In the genomic region with DNA sequence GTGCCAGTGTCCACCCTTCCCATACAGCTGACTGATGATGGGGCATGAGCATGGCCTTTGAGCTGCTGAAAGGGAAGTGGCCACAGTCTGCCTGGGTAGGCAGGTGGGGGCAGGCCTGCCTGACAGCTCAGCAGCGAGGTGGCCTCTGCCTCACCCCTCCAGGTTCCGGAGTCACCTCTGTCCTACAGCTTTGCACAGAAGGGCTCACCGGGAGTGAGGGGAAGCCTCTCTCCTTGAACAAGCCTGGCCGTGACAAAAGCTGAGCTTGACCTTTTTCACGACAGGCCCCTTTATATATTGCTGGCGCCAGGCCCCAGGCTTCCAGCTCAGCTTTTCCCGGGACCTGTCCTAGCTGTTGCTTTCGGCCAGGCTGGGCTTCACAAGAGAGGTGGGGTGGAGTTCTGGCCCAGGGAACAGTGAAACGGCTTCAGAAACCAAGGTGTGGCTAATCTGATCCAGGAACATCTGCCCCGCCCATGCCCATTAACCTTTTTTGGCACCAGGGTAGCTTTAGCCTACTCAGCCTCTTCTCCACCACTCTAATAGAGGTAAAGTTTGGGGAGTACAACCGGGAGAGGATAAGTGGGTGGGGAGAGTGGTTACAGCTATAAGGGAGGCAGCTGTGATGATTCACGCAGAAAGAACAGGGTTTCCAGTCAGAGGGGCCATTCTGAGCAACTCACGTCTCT, we compare ENCODE assay signal across 1 cellular context.
TF ChIP-seq lines count a peak whose summit lies in the region.

No MANE protein-coding gene starts in this region.

TF ChIP-seq in HepG2, 621 proteins besides CTCF, POLR2A, EP300 and RAD21 (continued from another document and continues in another):
- TF ChIP-seq, protein P1, sequence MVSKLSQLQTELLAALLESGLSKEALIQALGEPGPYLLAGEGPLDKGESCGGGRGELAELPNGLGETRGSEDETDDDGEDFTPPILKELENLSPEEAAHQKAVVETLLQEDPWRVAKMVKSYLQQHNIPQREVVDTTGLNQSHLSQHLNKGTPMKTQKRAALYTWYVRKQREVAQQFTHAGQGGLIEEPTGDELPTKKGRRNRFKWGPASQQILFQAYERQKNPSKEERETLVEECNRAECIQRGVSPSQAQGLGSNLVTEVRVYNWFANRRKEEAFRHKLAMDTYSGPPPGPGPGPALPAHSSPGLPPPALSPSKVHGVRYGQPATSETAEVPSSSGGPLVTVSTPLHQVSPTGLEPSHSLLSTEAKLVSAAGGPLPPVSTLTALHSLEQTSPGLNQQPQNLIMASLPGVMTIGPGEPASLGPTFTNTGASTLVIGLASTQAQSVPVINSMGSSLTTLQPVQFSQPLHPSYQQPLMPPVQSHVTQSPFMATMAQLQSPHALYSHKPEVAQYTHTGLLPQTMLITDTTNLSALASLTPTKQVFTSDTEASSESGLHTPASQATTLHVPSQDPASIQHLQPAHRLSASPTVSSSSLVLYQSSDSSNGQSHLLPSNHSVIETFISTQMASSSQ (IDR thresholded peaks at IDR 0.05; ENCODE audit: low read depth): no peak
- TF ChIP-seq, protein P1 (CRISPR knock-in tag; IDR thresholded peaks at IDR 0.05; ENCODE audit: borderline replicate concordance): 0 out of 2 replicates have a peak, but pooled peaks have one; percentile 10
- TF ChIP-seq, protein P2, sequence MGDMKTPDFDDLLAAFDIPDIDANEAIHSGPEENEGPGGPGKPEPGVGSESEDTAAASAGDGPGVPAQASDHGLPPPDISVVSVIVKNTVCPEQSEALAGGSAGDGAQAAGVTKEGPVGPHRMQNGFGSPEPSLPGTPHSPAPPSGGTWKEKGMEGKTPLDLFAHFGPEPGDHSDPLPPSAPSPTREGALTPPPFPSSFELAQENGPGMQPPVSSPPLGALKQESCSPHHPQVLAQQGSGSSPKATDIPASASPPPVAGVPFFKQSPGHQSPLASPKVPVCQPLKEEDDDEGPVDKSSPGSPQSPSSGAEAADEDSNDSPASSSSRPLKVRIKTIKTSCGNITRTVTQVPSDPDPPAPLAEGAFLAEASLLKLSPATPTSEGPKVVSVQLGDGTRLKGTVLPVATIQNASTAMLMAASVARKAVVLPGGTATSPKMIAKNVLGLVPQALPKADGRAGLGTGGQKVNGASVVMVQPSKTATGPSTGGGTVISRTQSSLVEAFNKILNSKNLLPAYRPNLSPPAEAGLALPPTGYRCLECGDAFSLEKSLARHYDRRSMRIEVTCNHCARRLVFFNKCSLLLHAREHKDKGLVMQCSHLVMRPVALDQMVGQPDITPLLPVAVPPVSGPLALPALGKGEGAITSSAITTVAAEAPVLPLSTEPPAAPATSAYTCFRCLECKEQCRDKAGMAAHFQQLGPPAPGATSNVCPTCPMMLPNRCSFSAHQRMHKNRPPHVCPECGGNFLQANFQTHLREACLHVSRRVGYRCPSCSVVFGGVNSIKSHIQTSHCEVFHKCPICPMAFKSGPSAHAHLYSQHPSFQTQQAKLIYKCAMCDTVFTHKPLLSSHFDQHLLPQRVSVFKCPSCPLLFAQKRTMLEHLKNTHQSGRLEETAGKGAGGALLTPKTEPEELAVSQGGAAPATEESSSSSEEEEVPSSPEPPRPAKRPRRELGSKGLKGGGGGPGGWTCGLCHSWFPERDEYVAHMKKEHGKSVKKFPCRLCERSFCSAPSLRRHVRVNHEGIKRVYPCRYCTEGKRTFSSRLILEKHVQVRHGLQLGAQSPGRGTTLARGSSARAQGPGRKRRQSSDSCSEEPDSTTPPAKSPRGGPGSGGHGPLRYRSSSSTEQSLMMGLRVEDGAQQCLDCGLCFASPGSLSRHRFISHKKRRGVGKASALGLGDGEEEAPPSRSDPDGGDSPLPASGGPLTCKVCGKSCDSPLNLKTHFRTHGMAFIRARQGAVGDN (CRISPR knock-in tag; IDR thresholded peaks at IDR 0.05): peak; percentile 82
- TF ChIP-seq LCORL (IDR thresholded peaks at IDR 0.05): no peak
- peak; percentile 90 for TF ChIP-seq LCORL (CRISPR knock-in tag; IDR thresholded peaks at IDR 0.05)
- TF ChIP-seq ZNF160 (CRISPR knock-in tag; IDR thresholded peaks at IDR 0.05): no peak
- TF ChIP-seq, protein P3, sequence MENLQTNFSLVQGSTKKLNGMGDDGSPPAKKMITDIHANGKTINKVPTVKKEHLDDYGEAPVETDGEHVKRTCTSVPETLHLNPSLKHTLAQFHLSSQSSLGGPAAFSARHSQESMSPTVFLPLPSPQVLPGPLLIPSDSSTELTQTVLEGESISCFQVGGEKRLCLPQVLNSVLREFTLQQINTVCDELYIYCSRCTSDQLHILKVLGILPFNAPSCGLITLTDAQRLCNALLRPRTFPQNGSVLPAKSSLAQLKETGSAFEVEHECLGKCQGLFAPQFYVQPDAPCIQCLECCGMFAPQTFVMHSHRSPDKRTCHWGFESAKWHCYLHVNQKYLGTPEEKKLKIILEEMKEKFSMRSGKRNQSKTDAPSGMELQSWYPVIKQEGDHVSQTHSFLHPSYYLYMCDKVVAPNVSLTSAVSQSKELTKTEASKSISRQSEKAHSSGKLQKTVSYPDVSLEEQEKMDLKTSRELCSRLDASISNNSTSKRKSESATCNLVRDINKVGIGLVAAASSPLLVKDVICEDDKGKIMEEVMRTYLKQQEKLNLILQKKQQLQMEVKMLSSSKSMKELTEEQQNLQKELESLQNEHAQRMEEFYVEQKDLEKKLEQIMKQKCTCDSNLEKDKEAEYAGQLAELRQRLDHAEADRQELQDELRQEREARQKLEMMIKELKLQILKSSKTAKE (CRISPR knock-in tag; IDR thresholded peaks at IDR 0.05; ENCODE audit: borderline replicate concordance): no peak
- peak; percentile 93 for TF ChIP-seq MEIS2 (CRISPR knock-in tag; IDR thresholded peaks at IDR 0.05)
- TF ChIP-seq SP5 (CRISPR knock-in tag; IDR thresholded peaks at IDR 0.05; ENCODE audit: borderline replicate concordance, low read depth): no peak
- peak; percentile 65 for TF ChIP-seq HOXA3 (CRISPR knock-in tag; IDR thresholded peaks at IDR 0.05)
- no peak for TF ChIP-seq SP2 (CRISPR knock-in tag; IDR thresholded peaks at IDR 0.05)
- no peak for TF ChIP-seq ZNF441 (CRISPR knock-in tag; IDR thresholded peaks at IDR 0.05; ENCODE audit: borderline replicate concordance)
- no peak for TF ChIP-seq SUZ12 (IDR thresholded peaks at IDR 0.05; ENCODE audit: low read depth, low read length)
- peak; percentile 96 for TF ChIP-seq ZSCAN25 (CRISPR knock-in tag; IDR thresholded peaks at IDR 0.05)
- TF ChIP-seq ZNF792 (CRISPR knock-in tag; IDR thresholded peaks at IDR 0.05): peak; percentile 29; the same call in 1 of the 2 replicates
- TF ChIP-seq KLF9 (CRISPR knock-in tag; IDR thresholded peaks at IDR 0.05; ENCODE audit: low read depth): no peak
- TF ChIP-seq ZNF879 (CRISPR knock-in tag; IDR thresholded peaks at IDR 0.05): no peak
- TF ChIP-seq, protein P4, sequence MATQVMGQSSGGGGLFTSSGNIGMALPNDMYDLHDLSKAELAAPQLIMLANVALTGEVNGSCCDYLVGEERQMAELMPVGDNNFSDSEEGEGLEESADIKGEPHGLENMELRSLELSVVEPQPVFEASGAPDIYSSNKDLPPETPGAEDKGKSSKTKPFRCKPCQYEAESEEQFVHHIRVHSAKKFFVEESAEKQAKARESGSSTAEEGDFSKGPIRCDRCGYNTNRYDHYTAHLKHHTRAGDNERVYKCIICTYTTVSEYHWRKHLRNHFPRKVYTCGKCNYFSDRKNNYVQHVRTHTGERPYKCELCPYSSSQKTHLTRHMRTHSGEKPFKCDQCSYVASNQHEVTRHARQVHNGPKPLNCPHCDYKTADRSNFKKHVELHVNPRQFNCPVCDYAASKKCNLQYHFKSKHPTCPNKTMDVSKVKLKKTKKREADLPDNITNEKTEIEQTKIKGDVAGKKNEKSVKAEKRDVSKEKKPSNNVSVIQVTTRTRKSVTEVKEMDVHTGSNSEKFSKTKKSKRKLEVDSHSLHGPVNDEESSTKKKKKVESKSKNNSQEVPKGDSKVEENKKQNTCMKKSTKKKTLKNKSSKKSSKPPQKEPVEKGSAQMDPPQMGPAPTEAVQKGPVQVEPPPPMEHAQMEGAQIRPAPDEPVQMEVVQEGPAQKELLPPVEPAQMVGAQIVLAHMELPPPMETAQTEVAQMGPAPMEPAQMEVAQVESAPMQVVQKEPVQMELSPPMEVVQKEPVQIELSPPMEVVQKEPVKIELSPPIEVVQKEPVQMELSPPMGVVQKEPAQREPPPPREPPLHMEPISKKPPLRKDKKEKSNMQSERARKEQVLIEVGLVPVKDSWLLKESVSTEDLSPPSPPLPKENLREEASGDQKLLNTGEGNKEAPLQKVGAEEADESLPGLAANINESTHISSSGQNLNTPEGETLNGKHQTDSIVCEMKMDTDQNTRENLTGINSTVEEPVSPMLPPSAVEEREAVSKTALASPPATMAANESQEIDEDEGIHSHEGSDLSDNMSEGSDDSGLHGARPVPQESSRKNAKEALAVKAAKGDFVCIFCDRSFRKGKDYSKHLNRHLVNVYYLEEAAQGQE (IDR thresholded peaks at IDR 0.05; ENCODE audit: borderline replicate concordance in 1 of 2, low read depth in 1 of 2, low read length in 2 of 2): no peak
- no peak for TF ChIP-seq ATF7-NPFF (CRISPR knock-in tag; IDR thresholded peaks at IDR 0.05; ENCODE audit: low read depth)
- 0 out of 2 replicates have a peak, but pooled peaks have one; percentile 16 for TF ChIP-seq ZNF510 (CRISPR knock-in tag; IDR thresholded peaks at IDR 0.05; ENCODE audit: low read depth)
- TF ChIP-seq ZNF343 (CRISPR knock-in tag; IDR thresholded peaks at IDR 0.05): 0 out of 2 replicates have a peak, but pooled peaks have one; percentile 52
- peak; percentile 42 for TF ChIP-seq TEAD3 (CRISPR knock-in tag; optimal IDR thresholded peaks at IDR 0.05; ENCODE audit: borderline replicate concordance)
- TF ChIP-seq KMT2A (CRISPR knock-in tag; IDR thresholded peaks at IDR 0.05): no peak
- TF ChIP-seq SCMH1 (CRISPR knock-in tag; IDR thresholded peaks at IDR 0.05; ENCODE audit: borderline replicate concordance): no peak
- TF ChIP-seq SMAD3 (CRISPR knock-in tag; IDR thresholded peaks at IDR 0.05): no peak
- TF ChIP-seq NFYC (CRISPR knock-in tag; IDR thresholded peaks at IDR 0.05): no peak
- no peak for TF ChIP-seq PHB2 (IDR thresholded peaks at IDR 0.05; ENCODE audit: partially characterized antibody)
- TF ChIP-seq, protein P5, sequence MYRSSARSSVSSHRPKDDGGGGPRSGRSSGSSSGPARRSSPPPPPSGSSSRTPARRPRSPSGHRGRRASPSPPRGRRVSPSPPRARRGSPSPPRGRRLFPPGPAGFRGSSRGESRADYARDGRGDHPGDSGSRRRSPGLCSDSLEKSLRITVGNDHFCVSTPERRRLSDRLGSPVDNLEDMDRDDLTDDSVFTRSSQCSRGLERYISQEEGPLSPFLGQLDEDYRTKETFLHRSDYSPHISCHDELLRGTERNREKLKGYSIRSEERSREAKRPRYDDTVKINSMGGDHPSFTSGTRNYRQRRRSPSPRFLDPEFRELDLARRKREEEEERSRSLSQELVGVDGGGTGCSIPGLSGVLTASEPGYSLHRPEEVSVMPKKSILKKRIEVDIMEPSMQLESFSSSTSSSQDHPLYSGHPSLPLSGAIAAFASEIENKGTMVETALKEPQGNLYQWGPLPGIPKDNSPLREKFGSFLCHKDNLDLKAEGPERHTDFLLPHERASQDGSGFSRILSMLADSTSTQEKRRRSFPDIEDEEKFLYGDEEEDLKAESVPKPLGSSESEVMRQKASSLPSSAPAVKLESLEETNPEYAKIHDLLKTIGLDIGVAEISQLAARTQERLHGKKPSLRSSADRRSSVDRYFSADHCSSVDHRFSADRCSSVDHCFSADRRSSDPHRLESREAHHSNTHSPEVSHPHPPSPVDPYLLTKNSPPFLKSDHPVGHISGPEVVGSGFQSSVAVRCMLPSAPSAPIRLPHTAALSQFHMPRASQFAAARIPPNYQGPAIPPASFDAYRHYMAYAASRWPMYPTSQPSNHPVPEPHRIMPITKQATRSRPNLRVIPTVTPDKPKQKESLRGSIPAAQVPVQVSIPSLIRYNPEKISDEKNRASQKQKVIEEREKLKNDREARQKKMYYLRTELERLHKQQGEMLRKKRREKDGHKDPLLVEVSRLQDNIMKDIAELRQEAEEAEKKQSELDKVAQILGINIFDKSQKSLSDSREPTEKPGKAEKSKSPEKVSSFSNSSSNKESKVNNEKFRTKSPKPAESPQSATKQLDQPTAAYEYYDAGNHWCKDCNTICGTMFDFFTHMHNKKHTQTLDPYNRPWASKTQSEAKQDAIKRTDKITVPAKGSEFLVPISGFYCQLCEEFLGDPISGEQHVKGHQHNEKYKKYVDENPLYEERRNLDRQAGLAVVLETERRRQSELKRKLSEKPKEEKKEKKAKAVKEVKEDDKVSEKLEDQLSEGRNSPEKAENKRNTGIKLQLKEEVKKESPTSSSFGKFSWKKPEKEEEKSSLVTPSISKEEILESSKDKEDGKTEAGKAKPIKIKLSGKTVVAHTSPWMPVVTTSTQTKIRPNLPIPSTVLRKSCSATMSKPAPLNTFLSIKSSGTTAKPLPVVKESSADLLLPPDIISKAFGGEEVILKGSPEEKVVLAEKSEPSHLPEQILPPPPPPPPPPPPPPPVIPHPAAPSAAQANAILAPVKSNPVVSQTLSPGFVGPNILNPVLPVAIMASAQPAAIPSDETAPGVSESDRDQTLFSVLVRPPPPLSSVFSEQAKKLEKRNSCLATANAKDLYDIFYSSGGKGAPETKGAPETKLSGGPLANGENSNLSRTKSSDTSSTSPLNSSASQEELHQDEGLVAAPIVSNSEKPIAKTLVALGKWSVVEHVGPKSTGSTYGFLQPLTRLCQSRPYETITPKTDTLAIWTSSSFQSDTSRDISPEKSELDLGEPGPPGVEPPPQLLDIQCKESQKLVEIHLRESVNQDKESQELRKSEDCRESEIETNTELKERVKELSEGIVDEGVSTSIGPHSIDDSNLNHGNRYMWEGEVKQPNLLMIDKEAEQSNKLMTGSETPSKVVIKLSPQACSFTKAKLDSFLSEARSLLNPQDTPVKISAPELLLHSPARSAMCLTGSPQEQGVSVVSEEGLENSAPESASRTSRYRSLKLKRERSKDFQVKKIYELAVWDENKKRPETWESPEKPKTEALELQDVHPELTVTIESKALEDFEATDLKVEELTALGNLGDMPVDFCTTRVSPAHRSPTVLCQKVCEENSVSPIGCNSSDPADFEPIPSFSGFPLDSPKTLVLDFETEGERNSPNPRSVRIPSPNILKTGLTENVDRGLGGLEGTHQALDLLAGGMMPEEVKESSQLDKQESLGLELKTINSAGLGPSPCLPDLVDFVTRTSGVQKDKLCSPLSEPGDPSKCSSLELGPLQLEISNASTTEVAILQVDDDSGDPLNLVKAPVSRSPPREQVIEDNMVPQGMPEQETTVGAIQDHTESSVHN (CRISPR knock-in tag; IDR thresholded peaks at IDR 0.05): no peak
- TF ChIP-seq, protein P6, sequence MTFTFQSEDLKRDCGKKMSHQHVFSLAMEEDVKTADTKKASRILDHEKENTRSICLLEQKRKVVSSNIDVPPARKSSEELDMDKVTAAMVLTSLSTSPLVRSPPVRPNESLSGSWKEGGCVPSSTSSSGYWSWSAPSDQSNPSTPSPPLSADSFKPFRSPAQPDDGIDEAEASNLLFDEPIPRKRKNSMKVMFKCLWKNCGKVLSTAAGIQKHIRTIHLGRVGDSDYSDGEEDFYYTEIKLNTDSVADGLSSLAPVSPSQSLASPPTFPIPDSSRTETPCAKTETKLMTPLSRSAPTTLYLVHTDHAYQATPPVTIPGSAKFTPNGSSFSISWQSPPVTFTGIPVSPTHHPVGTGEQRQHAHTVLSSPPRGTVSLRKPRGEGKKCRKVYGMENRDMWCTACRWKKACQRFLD (CRISPR knock-in tag; IDR thresholded peaks at IDR 0.05; ENCODE audit: borderline replicate concordance): no peak
- no peak for TF ChIP-seq ARID2 (CRISPR knock-in tag; IDR thresholded peaks at IDR 0.05; ENCODE audit: borderline replicate concordance)
